Comparison of ENCODE assay signal across 24 cellular contexts in the genomic region with DNA sequence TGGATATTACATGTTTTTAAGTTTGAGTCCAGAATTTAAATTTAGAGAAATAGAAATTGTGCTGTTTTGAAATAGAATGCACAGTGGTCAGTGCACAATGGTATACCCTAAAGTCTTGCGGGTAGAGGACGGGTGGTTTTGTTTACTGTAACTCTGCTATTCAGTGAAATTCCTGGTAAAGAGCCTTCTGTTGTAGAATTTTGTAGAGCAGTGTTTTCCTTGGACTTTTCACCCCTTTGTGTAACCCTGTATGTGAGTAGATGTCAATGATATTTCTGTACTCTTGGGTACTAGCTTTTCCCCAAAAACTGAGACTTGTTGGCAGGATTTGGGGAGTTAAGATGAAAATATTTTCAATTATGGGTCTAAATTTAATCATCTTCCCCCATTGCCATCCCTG. TPM values are rescaled to one million over a fixed set of nuclear protein-coding genes. Genes with fewer than 3 reads are reported as not detected.
DNase-seq lines count a peak whose midpoint lies in the region; ATAC-seq, FAIRE-seq and TF ChIP-seq lines count a peak whose summit lies in the region.
"Had no signal": no experiment of that assay in that cellular context is flagged by ENCODE, and none has a peak within 500 bp of the region (broad histone marks: within the 10 kb centered on the region; RNA-seq: fewer than 3 reads in every experiment).

No MANE protein-coding gene starts in this region.

- peaks cover 43% of the 10 kb centered on the region for H3K36me3 ChIP-seq in CD4-positive, CD25-positive, alpha-beta regulatory T cell (ENCODE audit: control insufficient read depth, insufficient read depth, low read length)
- H3K36me3 ChIP-seq in CD8-positive, alpha-beta T cell (ENCODE audit: insufficient read depth, low read length), result peaks cover 28% of the 10 kb centered on the region
- H3K36me3 ChIP-seq in endodermal cell (ENCODE audit: control insufficient read depth, insufficient read depth, low read length) (peaks cover 86% of the 10 kb centered on the region), tibial nerve (peaks cover 3 to 43% (median 5%) of the 10 kb centered on the region in 3 donors)

- peak overlapping the region; percentile 71 to 82 (median 72) for H3K27ac Mint-ChIP-seq in CD4-positive, CD25-positive, alpha-beta regulatory T cell
- peak overlapping the region; percentile 11 for H3K27ac Mint-ChIP-seq in CD8-positive, alpha-beta T cell
- H3K27ac Mint-ChIP-seq in endodermal cell (peak overlapping the region; percentile 60), nephron (peak overlapping the region in 2 of 3 experiments; percentile 33 to 36)

- H3K9me3 ChIP-seq in CD4-positive, CD25-positive, alpha-beta regulatory T cell (ENCODE audit: control insufficient read depth in 2 of 2, low read length in 2 of 2), result no peaks in the 10 kb centered on the region
- no peaks in the 10 kb centered on the region for H3K9me3 ChIP-seq in CD8-positive, alpha-beta T cell (ENCODE audit: low read length)
- H3K9me3 ChIP-seq in endodermal cell (ENCODE audit: control insufficient read depth, low read length), result peaks cover 22% of the 10 kb centered on the region
- peaks cover 0 to 4% (median 0%) of the 10 kb centered on the region in 4 donors for H3K9me3 ChIP-seq in tibial nerve
- H3K9me3 ChIP-seq: colonic mucosa, thoracic aorta had no signal

- H3K4me1 Mint-ChIP-seq in CD4-positive, CD25-positive, alpha-beta regulatory T cell, result peaks cover 32 to 82% (median 58%) of the 10 kb centered on the region in 4 donors
- peaks cover 72% of the 10 kb centered on the region for H3K4me1 Mint-ChIP-seq in CD8-positive, alpha-beta T cell (ENCODE audit: low read depth)
- H3K4me1 Mint-ChIP-seq in endodermal cell (peaks cover 3% of the 10 kb centered on the region), nephron (peaks cover 44% of the 10 kb centered on the region)

- intact Hi-C loops in CD8-positive, alpha-beta T cell (cut with DNase I, micrococcal nuclease), result loop anchor here in 1 of 2 experiments (1.0 kb wide), 1 partner anchor 16 kb away; no protein-coding TSS in a partner anchor

- no peak for TF ChIP-seq POLR2A in tibial nerve (IDR thresholded peaks at IDR 0.05)

- no peak overlapping the region for H3K9ac ChIP-seq in endodermal cell (ENCODE audit: extremely low read depth, low read length, poor library complexity, severe bottlenecking)

- DNase-seq in CD4-positive, CD25-positive, alpha-beta regulatory T cell, result no peak
- no peak for DNase-seq in CD8-positive, alpha-beta T cell
- DNase-seq in endodermal cell, result no peak
- DNase-seq in frontal cortex (ENCODE audit: low spot score in 2 of 2), result no peak
- DNase-seq in SHP77 treated with DMSO at 0.1 percent for 48 hours (lab: John Stamatoyannopoulos, UW), result no peak
- no peak for DNase-seq in tibial nerve (ENCODE audit: low spot score in 2 of 2)
- DNase-seq: activated B cell treated with CpG ODN at 0.5 μM for 24 hours; colonic mucosa; DND-41; head of caudate nucleus; left cardiac atrium; MM.1S; NCI-H2171 treated with DMSO at 0.1 percent for 48 hours; NCI-H526; RPMI8226; small intestine; stimulated activated naive B cell treated with anti-CD40 and anti-IgM and Interleukin-4, amounts not matched to agents 10 μg/mL and 1 μg/mL and 100 μg/mL, for 72 hours; T1000 had no signal

- H3K27me3 ChIP-seq in CD4-positive, CD25-positive, alpha-beta regulatory T cell (ENCODE audit: control insufficient read depth, insufficient read depth, low read length), result no peaks in the 10 kb centered on the region
- no peaks in the 10 kb centered on the region for H3K27me3 ChIP-seq in CD8-positive, alpha-beta T cell (ENCODE audit: insufficient read depth, low read length)
- H3K27me3 ChIP-seq in endodermal cell (ENCODE audit: control insufficient read depth, insufficient read depth, low read length, poor library complexity, severe bottlenecking), result no peaks in the 10 kb centered on the region
- no peaks in the 10 kb centered on the region for H3K27me3 ChIP-seq in tibial nerve
- H3K27me3 ChIP-seq: colonic mucosa had no signal

- CTCF ChIA-PET in CD8-positive, alpha-beta T cell (lab: Charles Lee), result interaction anchor here (2.4 kb wide), 1 partner anchor 31 kb away, joined by 7 read pairs; a partner anchor contains a TSS

- H3K27ac ChIP-seq in CD4-positive, CD25-positive, alpha-beta regulatory T cell (ENCODE audit: insufficient read depth, low read length, poor library complexity, severe bottlenecking), result no peak overlapping the region
- no peak overlapping the region for H3K27ac ChIP-seq in CD8-positive, alpha-beta T cell (ENCODE audit: low read depth, low read length)
- no peak overlapping the region for H3K27ac ChIP-seq in endodermal cell (ENCODE audit: low read depth, low read length)
- peak overlapping the region in 2 of 4 donors; percentile 7 to 59 for H3K27ac ChIP-seq in tibial nerve
- H3K27ac ChIP-seq: colonic mucosa, thoracic aorta had no signal

- no peak for TF ChIP-seq EP300 in tibial nerve (IDR thresholded peaks at IDR 0.05)

- ATAC-seq in CD4-positive, CD25-positive, alpha-beta regulatory T cell (ENCODE audit: low read depth in 2 of 2), result no peak
- no peak for ATAC-seq in CD8-positive, alpha-beta T cell
- ATAC-seq: K562; left cardiac atrium; SK-N-SH treated with all-trans-retinoic acid at 6 μM for 48 hours; stimulated activated naive B cell treated with anti-CD40 and anti-IgM and Interleukin-4, amounts not matched to agents 10 μg/mL and 1 μg/mL and 100 μg/mL, for 72 hours had no signal

- H3K4me1 ChIP-seq in CD4-positive, CD25-positive, alpha-beta regulatory T cell (ENCODE audit: control insufficient read depth, insufficient read depth, low read length, poor library complexity, severe bottlenecking), result peaks cover 22% of the 10 kb centered on the region
- peaks cover 17% of the 10 kb centered on the region for H3K4me1 ChIP-seq in CD8-positive, alpha-beta T cell (ENCODE audit: insufficient read depth, low read length)
- H3K4me1 ChIP-seq in endodermal cell (ENCODE audit: control insufficient read depth, insufficient read depth, low read length) (no peaks in the 10 kb centered on the region), tibial nerve (peaks cover 0 to 69% (median 19%) of the 10 kb centered on the region in 4 donors)
- H3K4me1 ChIP-seq: colonic mucosa had no signal

- H3K4me3 Mint-ChIP-seq in CD4-positive, CD25-positive, alpha-beta regulatory T cell, result peak overlapping the region in 1 of 4 donors; percentile 6
- no peak overlapping the region for H3K4me3 Mint-ChIP-seq in CD8-positive, alpha-beta T cell
- H3K4me3 Mint-ChIP-seq in endodermal cell, result no peak overlapping the region
- no peak overlapping the region for H3K4me3 Mint-ChIP-seq in nephron
- H3K4me3 Mint-ChIP-seq: activated B cell treated with CpG ODN at 0.5 μM for 24 hours; brain; stimulated activated naive B cell treated with anti-CD40 and anti-IgM and Interleukin-4, amounts not matched to agents 10 μg/mL and 1 μg/mL and 100 μg/mL, for 72 hours had no signal

- peak overlapping the region; percentile 17 for H3K4me3 ChIP-seq in CD4-positive, CD25-positive, alpha-beta regulatory T cell (ENCODE audit: low read depth, low read length)
- H3K4me3 ChIP-seq in CD8-positive, alpha-beta T cell (ENCODE audit: low read depth, low read length), result no peak overlapping the region
- H3K4me3 ChIP-seq in endodermal cell (ENCODE audit: low read length), result no peak overlapping the region
- H3K4me3 ChIP-seq in tibial nerve, result no peak overlapping the region
- H3K4me3 ChIP-seq: colonic mucosa, K562, thoracic aorta had no signal

- 82 to 94% methylated on average over 2 of the region's 2 CpGs for WGBS in endodermal cell (ENCODE audit: insufficient coverage in 1 of 2, insufficient read length in 1 of 2), 2 experiments
- WGBS in tibial nerve, 2 donors, result 33 to 37% methylated on average over 2 of the region's 2 CpGs

- peaks cover 38% of the 10 kb centered on the region for H3K36me3 Mint-ChIP-seq in CD4-positive, CD25-positive, alpha-beta regulatory T cell
- H3K36me3 Mint-ChIP-seq in CD8-positive, alpha-beta T cell, result peaks cover 76% of the 10 kb centered on the region
- H3K36me3 Mint-ChIP-seq in endodermal cell (ENCODE audit: low read depth), result peaks cover 80% of the 10 kb centered on the region
- H3K36me3 Mint-ChIP-seq in nephron (ENCODE audit: low read depth), result peaks cover 90% of the 10 kb centered on the region

- H3K9me3 Mint-ChIP-seq in CD4-positive, CD25-positive, alpha-beta regulatory T cell, result no peaks in the 10 kb centered on the region
- H3K9me3 Mint-ChIP-seq in CD8-positive, alpha-beta T cell, result no peaks in the 10 kb centered on the region
- H3K9me3 Mint-ChIP-seq in endodermal cell (no peaks in the 10 kb centered on the region), nephron (no peaks in the 10 kb centered on the region)
- H3K9me3 Mint-ChIP-seq: activated B cell treated with CpG ODN at 0.5 μM for 24 hours; stimulated activated naive B cell treated with anti-CD40 and anti-IgM and Interleukin-4, amounts not matched to agents 10 μg/mL and 1 μg/mL and 100 μg/mL, for 72 hours had no signal

- no peak for FAIRE-seq in frontal cortex (lab: Jason Lieb, UNC)
- FAIRE-seq: GM12891, K562, small intestine had no signal

- POLR2A ChIA-PET in CD8-positive, alpha-beta T cell (lab: Charles Lee), result no interaction called here

- H3K27me3 Mint-ChIP-seq in CD4-positive, CD25-positive, alpha-beta regulatory T cell, result no peaks in the 10 kb centered on the region
- H3K27me3 Mint-ChIP-seq in CD8-positive, alpha-beta T cell (ENCODE audit: low read depth), result no peaks in the 10 kb centered on the region
- H3K27me3 Mint-ChIP-seq in endodermal cell (ENCODE audit: insufficient read depth) (no peaks in the 10 kb centered on the region), nephron (ENCODE audit: low read depth) (peaks cover 3% of the 10 kb centered on the region)
- H3K27me3 Mint-ChIP-seq: activated B cell treated with CpG ODN at 0.5 μM for 24 hours; stimulated activated naive B cell treated with anti-CD40 and anti-IgM and Interleukin-4, amounts not matched to agents 10 μg/mL and 1 μg/mL and 100 μg/mL, for 72 hours had no signal

- TF ChIP-seq CTCF in CD8-positive, alpha-beta T cell (IDR thresholded peaks at IDR 0.05), result no peak
- TF ChIP-seq CTCF in endodermal cell (conservative IDR thresholded peaks at IDR 0.05), result no peak
- TF ChIP-seq CTCF in nephron (IDR thresholded peaks at IDR 0.05; ENCODE audit: unreplicated experiment in 3 of 3), result no peak
- no peak for TF ChIP-seq CTCF in tibial nerve (IDR thresholded peaks at IDR 0.05)

RNA-seq across cellular contexts. Expression of a gene that starts 19.5 kb away (rescaled TPM):
- 346 TPM for total RNA-seq in CD4-positive, CD25-positive, alpha-beta regulatory T cell
- polyA plus RNA-seq in CD4-positive, CD25-positive, alpha-beta regulatory T cell, result 100 to 1,000 TPM; 151 to 252 (median 190) TPM
- 100 to 1,000 TPM; 460 to 476 TPM for total RNA-seq in CD8-positive, alpha-beta T cell
- total RNA-seq in endodermal cell (100 to 1,000 TPM; 259 to 319 TPM), frontal cortex (117 TPM), tibial nerve (100 to 1,000 TPM; 169 to 244 (median 204) TPM)
- polyA plus RNA-seq in endodermal cell (2013, experiment 1 of 2), result 272 TPM
- polyA plus RNA-seq in endodermal cell (2013, experiment 2 of 2), result 254 TPM

RNA-seq across cellular contexts. Expression of a gene that starts 30.8 kb away (rescaled TPM):
- 21.6 TPM for total RNA-seq in CD4-positive, CD25-positive, alpha-beta regulatory T cell
- polyA plus RNA-seq in CD4-positive, CD25-positive, alpha-beta regulatory T cell, result 10 to 100 TPM; 13.3 to 15.5 (median 15.2) TPM
- 10 to 100 TPM in 1 of 2 experiments, 1 to 10 TPM in 1; 8.4 to 10.1 TPM for total RNA-seq in CD8-positive, alpha-beta T cell
- total RNA-seq in endodermal cell, result 10 to 100 TPM; 12.1 to 12.8 TPM
- 26.3 TPM for polyA plus RNA-seq in endodermal cell (2013, experiment 1 of 2)
- 20.7 TPM for polyA plus RNA-seq in endodermal cell (2013, experiment 2 of 2)
- total RNA-seq in frontal cortex, result 36.7 TPM
- 10 to 100 TPM in 1 of 4 donors, 1 to 10 TPM in 3; 3.5 to 18.9 (median 4.3) TPM for total RNA-seq in tibial nerve

Comparison
In these comparisons a context has a peak if more than half of its experiments do, and no peak if none do; other contexts are left out.
1. H3K27ac Mint-ChIP-seq: peak in every context shown above with its lines; median percentile 72 in CD4-positive, CD25-positive, alpha-beta regulatory T cell; 60 in endodermal cell; 34 in nephron; 11 in CD8-positive, alpha-beta T cell.